In the genomic region with DNA sequence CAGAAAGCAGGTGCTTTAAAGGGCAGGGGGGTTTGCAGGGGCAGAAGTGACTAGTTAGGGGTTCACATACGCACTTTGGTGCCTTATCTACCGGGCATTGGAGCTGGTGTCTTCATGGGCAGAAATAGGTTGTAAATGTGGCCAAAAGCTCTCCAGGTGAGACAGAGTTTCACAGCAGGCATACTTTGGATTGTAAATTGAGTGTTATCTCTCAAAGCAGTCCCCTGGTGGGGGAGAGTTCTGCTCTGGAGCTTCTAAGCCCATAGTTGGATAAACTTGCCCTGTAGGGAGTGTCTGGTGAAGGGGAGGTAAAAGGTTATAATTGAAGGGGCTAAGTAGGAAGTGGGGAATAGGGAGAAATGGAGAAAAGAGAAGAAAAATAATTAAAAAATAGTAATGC, we compare ENCODE assay signal across 30 cellular contexts. TPM values are rescaled to one million over a fixed set of nuclear protein-coding genes. Genes with fewer than 3 reads are reported as not detected.
"Had no signal": no experiment of that assay in that cellular context is flagged by ENCODE, and none has a peak within 500 bp of the region (broad histone marks: within the 10 kb centered on the region; RNA-seq: fewer than 3 reads in every experiment).

No MANE protein-coding gene starts in this region.

- H3K9me3 Mint-ChIP-seq: memory B cell; mesothelial cell of epicardium; naive B cell; natural killer cell treated with Interleukin-12 subunit alpha and Interleukin-12 subunit beta and Interleukin-15 and Interleukin-18, amount 100 ng/mL, for 72 hours; neural crest cell; stimulated activated naive CD8-positive, alpha-beta T cell treated with anti-CD3 and anti-CD28 coated beads, Interleukin-15, amount 100 ng/mL, for 72 hours had no signal

- H3K27me3 Mint-ChIP-seq: memory B cell had no signal

- H3K36me3 Mint-ChIP-seq: mesothelial cell of epicardium; natural killer cell treated with Interleukin-12 subunit alpha and Interleukin-12 subunit beta and Interleukin-15 and Interleukin-18, amount 100 ng/mL, for 72 hours had no signal

- FAIRE-seq: endometrium, kidney had no signal

- ATAC-seq: heart right ventricle; left lobe of liver; mucosa of descending colon; natural killer cell treated with Interleukin-12 subunit alpha and Interleukin-12 subunit beta and Interleukin-15 and Interleukin-18, amount 100 ng/mL, for 72 hours; right lobe of liver; stimulated activated naive CD8-positive, alpha-beta T cell treated with anti-CD3 and anti-CD28 coated beads, Interleukin-15, amount 100 ng/mL, for 72 hours; upper lobe of right lung had no signal

- H3K4me3 Mint-ChIP-seq: dendritic cell treated with granulocyte-macrophage colony-stimulating factor and Interleukin-4, amounts not matched to agents 40 ng/mL and 50 ng/mL, for 4 days; memory B cell; mesothelial cell of epicardium; naive B cell; natural killer cell treated with Interleukin-12 subunit alpha and Interleukin-12 subunit beta and Interleukin-15 and Interleukin-18, amount 100 ng/mL, for 72 hours; neural crest cell; stimulated activated naive CD8-positive, alpha-beta T cell treated with anti-CD3 and anti-CD28 coated beads, Interleukin-15, amount 100 ng/mL, for 72 hours had no signal

- DNase-seq: colonic mucosa; effector memory CD4-positive, alpha-beta T cell; erythroblast; esophagus squamous epithelium; foreskin melanocyte; glutamatergic neuron; heart right ventricle; hippocampal formation; kidney; mucosa of descending colon; naive B cell; right lobe of liver; stimulated activated CD4-positive, alpha-beta T cell treated with anti-CD3 and anti-CD28 coated beads, Interleukin-12 subunit alpha, Interleukin-12 subunit beta, amount 100 ng/mL, for 4 hours; stimulated activated CD4-positive, alpha-beta T cell treated with anti-CD3 and anti-CD28 coated beads, Interleukin-1b, Interleukin-23, amount 100 ng/mL, for 48 hours; stimulated activated CD4-positive, alpha-beta T cell treated with anti-CD3 and anti-CD28 coated beads, Interleukin-4, amount 100 ng/mL, for 1 hour; stimulated activated CD8-positive, alpha-beta memory T cell treated with anti-CD3 and anti-CD28 coated beads, Interleukin-4, amount 100 ng/mL, for 48 hours; stimulated activated naive CD4-positive, alpha-beta T cell; stimulated activated naive CD8-positive, alpha-beta T cell treated with anti-CD3 and anti-CD28 coated beads, Interleukin-15, amount 100 ng/mL, for 72 hours; transverse colon; upper lobe of right lung had no signal

- H3K4me1 Mint-ChIP-seq: mesothelial cell of epicardium; naive B cell; neural crest cell; stimulated activated naive CD8-positive, alpha-beta T cell treated with anti-CD3 and anti-CD28 coated beads, Interleukin-15, amount 100 ng/mL, for 72 hours had no signal

- H3K27ac Mint-ChIP-seq: dendritic cell treated with granulocyte-macrophage colony-stimulating factor and Interleukin-4, amounts not matched to agents 40 ng/mL and 50 ng/mL, for 4 days; memory B cell; mesothelial cell of epicardium; natural killer cell treated with Interleukin-12 subunit alpha and Interleukin-12 subunit beta and Interleukin-15 and Interleukin-18, amount 100 ng/mL, for 72 hours; progenitor cell of endocrine pancreas; stimulated activated naive CD8-positive, alpha-beta T cell treated with anti-CD3 and anti-CD28 coated beads, Interleukin-15, amount 100 ng/mL, for 72 hours had no signal

RNA-seq across cellular contexts. Expression of gene COL4A3, which starts 43.1 kb away (rescaled TPM):
- total RNA-seq: mesothelial cell of epicardium, neural crest cell, osteoblast, smooth muscle cell had no signal
